26 cellular contexts compared by ENCODE assay signal in genomic region chr1:34235594-34235993, GRCh38. TPM values are rescaled to one million over a fixed set of nuclear protein-coding genes. Genes with fewer than 3 reads are reported as not detected.
"Had no signal": no experiment of that assay in that cellular context is flagged by ENCODE, and none has a peak within 500 bp of the region (broad histone marks: within the 10 kb centered on the region; RNA-seq: fewer than 3 reads in every experiment).

No MANE protein-coding gene starts in this region.

- H3K36me3 ChIP-seq: esophagus muscularis mucosa, gastrocnemius medialis, neutrophil, spleen, thoracic aorta, transverse colon had no signal

- H3K27ac Mint-ChIP-seq: dendritic cell treated with granulocyte-macrophage colony-stimulating factor and Interleukin-4, amounts not matched to agents 40 ng/mL and 50 ng/mL, for 4 days; effector memory CD8-positive, alpha-beta T cell; naive thymus-derived CD8-positive, alpha-beta T cell; stimulated activated naive B cell treated with anti-CD40 and anti-IgM and Interleukin-4, amounts not matched to agents 10 μg/mL and 1 μg/mL and 100 μg/mL, for 72 hours; stimulated activated naive CD8-positive, alpha-beta T cell treated with anti-CD3 and anti-CD28 coated beads, Interleukin-15, amount 100 ng/mL, for 72 hours had no signal

- H3K27ac ChIP-seq: epithelial cell of prostate, esophagus muscularis mucosa, gastrocnemius medialis, neutrophil, psoas muscle, spleen, thoracic aorta, transverse colon had no signal

- H3K4me1 Mint-ChIP-seq: naive thymus-derived CD8-positive, alpha-beta T cell; stimulated activated naive B cell treated with anti-CD40 and anti-IgM and Interleukin-4, amounts not matched to agents 10 μg/mL and 1 μg/mL and 100 μg/mL, for 72 hours; stimulated activated naive CD8-positive, alpha-beta T cell treated with anti-CD3 and anti-CD28 coated beads, Interleukin-15, amount 100 ng/mL, for 72 hours had no signal

- ATAC-seq: effector memory CD8-positive, alpha-beta T cell; gastrocnemius medialis; mucosa of descending colon; naive thymus-derived CD8-positive, alpha-beta T cell; psoas muscle; sciatic nerve; stimulated activated naive B cell treated with anti-CD40 and anti-IgM and Interleukin-4, amounts not matched to agents 10 μg/mL and 1 μg/mL and 100 μg/mL, for 72 hours; stimulated activated naive CD8-positive, alpha-beta T cell treated with anti-CD3 and anti-CD28 coated beads, Interleukin-15, amount 100 ng/mL, for 72 hours had no signal

- H3K27me3 Mint-ChIP-seq: dendritic cell treated with granulocyte-macrophage colony-stimulating factor and Interleukin-4, amounts not matched to agents 40 ng/mL and 50 ng/mL, for 4 days had no signal

- H3K9me3 ChIP-seq: esophagus muscularis mucosa, gastrocnemius medialis, mucosa of descending colon, neutrophil, psoas muscle, thoracic aorta, transverse colon had no signal

- H3K4me3 ChIP-seq: esophagus muscularis mucosa, gastrocnemius medialis, mucosa of descending colon, psoas muscle, spleen, thoracic aorta, transverse colon had no signal

- FAIRE-seq: colon had no signal

- H3K27me3 ChIP-seq: gastrocnemius medialis, neutrophil had no signal

- H3K9me3 Mint-ChIP-seq: dendritic cell treated with granulocyte-macrophage colony-stimulating factor and Interleukin-4, amounts not matched to agents 40 ng/mL and 50 ng/mL, for 4 days had no signal

- H3K4me3 Mint-ChIP-seq: dendritic cell treated with granulocyte-macrophage colony-stimulating factor and Interleukin-4, amounts not matched to agents 40 ng/mL and 50 ng/mL, for 4 days; effector memory CD8-positive, alpha-beta T cell; naive thymus-derived CD8-positive, alpha-beta T cell; stimulated activated naive B cell treated with anti-CD40 and anti-IgM and Interleukin-4, amounts not matched to agents 10 μg/mL and 1 μg/mL and 100 μg/mL, for 72 hours; stimulated activated naive CD8-positive, alpha-beta T cell treated with anti-CD3 and anti-CD28 coated beads, Interleukin-15, amount 100 ng/mL, for 72 hours had no signal

- DNase-seq: effector memory CD8-positive, alpha-beta T cell; gastrocnemius medialis; mucosa of descending colon; naive thymus-derived CD8-positive, alpha-beta T cell; psoas muscle; spleen; stimulated activated CD4-positive, alpha-beta T cell treated with anti-CD3 and anti-CD28 coated beads, Interleukin-15, amount 100 ng/mL, for 24 hours; stimulated activated CD4-positive, alpha-beta T cell treated with anti-CD3 and anti-CD28 coated beads, Interleukin-1b, Interleukin-23, amount 100 ng/mL, for 48 hours; stimulated activated CD4-positive, alpha-beta T cell treated with anti-CD3 and anti-CD28 coated beads, Interleukin-4, amount 100 ng/mL, for 24 hours; stimulated activated naive B cell treated with anti-CD40 and anti-IgM and Interleukin-4, amounts not matched to agents 10 μg/mL and 1 μg/mL and 100 μg/mL, for 72 hours; stimulated activated naive CD8-positive, alpha-beta T cell treated with anti-CD3 and anti-CD28 coated beads, Interleukin-15, amount 100 ng/mL, for 72 hours; transverse colon had no signal

- H3K4me1 ChIP-seq: esophagus muscularis mucosa, gastrocnemius medialis, psoas muscle, spleen, transverse colon had no signal

- H3K36me3 Mint-ChIP-seq: stimulated activated naive B cell treated with anti-CD40 and anti-IgM and Interleukin-4, amounts not matched to agents 10 μg/mL and 1 μg/mL and 100 μg/mL, for 72 hours had no signal

RNA-seq across cellular contexts. Expression of gene C1orf94, which starts 58.9 kb away (rescaled TPM):
- total RNA-seq: fibroblast of villous mesenchyme; gastrocnemius medialis; kidney epithelial cell; mucosa of descending colon; naive thymus-derived CD8-positive, alpha-beta T cell; osteoblast; psoas muscle; sciatic nerve; skeletal muscle tissue; spleen; subcutaneous adipose tissue; thoracic aorta; transverse colon; ureter had no signal
- polyA plus RNA-seq: naive thymus-derived CD8-positive, alpha-beta T cell; neural cell; spleen had no signal
